Comparison of ENCODE assay signal across 20 cellular contexts in genomic region chr12:118398878-118399277, GRCh38. TPM values are rescaled to one million over a fixed set of nuclear protein-coding genes. Genes with fewer than 3 reads are reported as not detected.
A peak's percentile ranks its signal among the peaks of the same experiment; 100 is the strongest.
DNase-seq lines count a peak whose midpoint lies in the region; ATAC-seq and TF ChIP-seq lines count a peak whose summit lies in the region.
"Had no signal": no experiment of that assay in that cellular context is flagged by ENCODE, and none has a peak within 500 bp of the region (broad histone marks: within the 10 kb centered on the region; RNA-seq: fewer than 3 reads in every experiment).

No MANE protein-coding gene starts in this region.

- no peak for DNase-seq in activated T-cell treated with anti-CD3 and anti-CD28 coated beads, Interleukin-2, amount 50 U/mL, for 24 hours
- no peak for DNase-seq in activated T-cell treated with anti-CD3 and anti-CD28 coated beads, Interleukin-2, amount 50 U/mL, for 4 hours
- DNase-seq in NOMO-1 (lab: John Stamatoyannopoulos, UW; ENCODE audit: unreplicated experiment in 2 of 2) (peak; percentile 21 to 22), upper lobe of right lung (no peak), endodermal cell (no peak), T-helper 9 cell (no peak)
- DNase-seq: dermis blood vessel endothelial cell; gastrocnemius medialis; kidney glomerular epithelial cell; NCI-H1048; stimulated activated CD4-positive, alpha-beta T cell treated with anti-CD3 and anti-CD28 coated beads, Interleukin-1b, Interleukin-23, amount 100 ng/mL, for 48 hours; stimulated activated naive CD8-positive, alpha-beta T cell treated with anti-CD3 and anti-CD28 coated beads, Interleukin-15, Interleukin-2, amounts not matched to agents 100 U/mL and 50 U/mL, for 24 hours; T-helper 2 cell; transverse colon had no signal

- H3K4me1 ChIP-seq in upper lobe of right lung (no peaks in the 10 kb centered on the region), endodermal cell (ENCODE audit: control insufficient read depth, insufficient read depth, low read length) (no peaks in the 10 kb centered on the region)
- H3K4me1 ChIP-seq: breast epithelium had no signal

- TF ChIP-seq CTCF in upper lobe of right lung (IDR thresholded peaks at IDR 0.05) (no peak), endodermal cell (conservative IDR thresholded peaks at IDR 0.05) (no peak)

- no peak for ATAC-seq in activated T-cell treated with anti-CD3 and anti-CD28 coated beads, Interleukin-2, amount 50 U/mL, for 4 hours
- ATAC-seq in upper lobe of right lung (peak; percentile 82), HG03025 (IDR thresholded peaks at IDR 0.05; ENCODE audit: low FRiP score, unreplicated experiment) (no peak)
- ATAC-seq: gastrocnemius medialis; GM12878; Right ventricle myocardium inferior; stimulated activated naive CD8-positive, alpha-beta T cell treated with anti-CD3 and anti-CD28 coated beads, Interleukin-15, Interleukin-2, amounts not matched to agents 100 U/mL and 50 U/mL, for 24 hours had no signal

- H3K27ac Mint-ChIP-seq in activated T-cell treated with anti-CD3 and anti-CD28 coated beads, Interleukin-2, amount 50 U/mL, for 24 hours: peak overlapping the region; percentile 27
- H3K27ac Mint-ChIP-seq in dendritic cell treated with granulocyte-macrophage colony-stimulating factor and Interleukin-4, amounts not matched to agents 40 ng/mL and 50 ng/mL, for 4 days: peak overlapping the region; percentile 55
- no peak overlapping the region for H3K27ac Mint-ChIP-seq in endodermal cell
- H3K27ac Mint-ChIP-seq: memory B cell had no signal

- WGBS in endodermal cell (ENCODE audit: insufficient coverage in 1 of 2, insufficient read length in 1 of 2), 2 experiments: 91 to 96% methylated on average over 5 to 6 of the region's 6 CpGs

- no peaks in the 10 kb centered on the region for H3K4me1 Mint-ChIP-seq in activated T-cell treated with anti-CD3 and anti-CD28 coated beads, Interleukin-2, amount 50 U/mL, for 24 hours (ENCODE audit: low read depth)
- no peaks in the 10 kb centered on the region for H3K4me1 Mint-ChIP-seq in activated T-cell treated with anti-CD3 and anti-CD28 coated beads, Interleukin-2, amount 50 U/mL, for 4 hours (ENCODE audit: low read depth)
- peaks cover 11% of the 10 kb centered on the region for H3K4me1 Mint-ChIP-seq in dendritic cell treated with granulocyte-macrophage colony-stimulating factor and Interleukin-4, amounts not matched to agents 40 ng/mL and 50 ng/mL, for 4 days (ENCODE audit: low read depth)
- no peaks in the 10 kb centered on the region for H3K4me1 Mint-ChIP-seq in endodermal cell
- H3K4me1 Mint-ChIP-seq: memory B cell had no signal

- H3K9ac ChIP-seq in endodermal cell (ENCODE audit: extremely low read depth, low read length, poor library complexity, severe bottlenecking): no peak overlapping the region

- H3K27me3 Mint-ChIP-seq in activated T-cell treated with anti-CD3 and anti-CD28 coated beads, Interleukin-2, amount 50 U/mL, for 24 hours: no peaks in the 10 kb centered on the region
- H3K27me3 Mint-ChIP-seq in activated T-cell treated with anti-CD3 and anti-CD28 coated beads, Interleukin-2, amount 50 U/mL, for 4 hours (ENCODE audit: low read depth): no peaks in the 10 kb centered on the region
- no peaks in the 10 kb centered on the region for H3K27me3 Mint-ChIP-seq in dendritic cell treated with granulocyte-macrophage colony-stimulating factor and Interleukin-4, amounts not matched to agents 40 ng/mL and 50 ng/mL, for 4 days
- H3K27me3 Mint-ChIP-seq in endodermal cell (ENCODE audit: insufficient read depth): no peaks in the 10 kb centered on the region
- H3K27me3 Mint-ChIP-seq: memory B cell had no signal

- intact Hi-C loops in dendritic cell treated with granulocyte-macrophage colony-stimulating factor and Interleukin-4, amounts not matched to agents 40 ng/mL and 50 ng/mL, for 4 days (cut with micrococcal nuclease): no loop called here
- intact Hi-C loops in upper lobe of right lung (cut with DNase I): no loop called here

- H3K36me3 ChIP-seq in upper lobe of right lung: peaks cover 90% of the 10 kb centered on the region
- peaks cover 74% of the 10 kb centered on the region for H3K36me3 ChIP-seq in endodermal cell (ENCODE audit: control insufficient read depth, insufficient read depth, low read length)

- H3K4me3 ChIP-seq in upper lobe of right lung (no peak overlapping the region), endodermal cell (ENCODE audit: low read length) (no peak overlapping the region)
- H3K4me3 ChIP-seq: breast epithelium, gastrocnemius medialis, GM12878, transverse colon had no signal

- H3K4me3 Mint-ChIP-seq in activated T-cell treated with anti-CD3 and anti-CD28 coated beads, Interleukin-2, amount 50 U/mL, for 24 hours: no peak overlapping the region
- H3K4me3 Mint-ChIP-seq in activated T-cell treated with anti-CD3 and anti-CD28 coated beads, Interleukin-2, amount 50 U/mL, for 4 hours: no peak overlapping the region
- H3K4me3 Mint-ChIP-seq in dendritic cell treated with granulocyte-macrophage colony-stimulating factor and Interleukin-4, amounts not matched to agents 40 ng/mL and 50 ng/mL, for 4 days: no peak overlapping the region
- H3K4me3 Mint-ChIP-seq in endodermal cell: no peak overlapping the region
- H3K4me3 Mint-ChIP-seq: memory B cell had no signal

- peaks cover 93% of the 10 kb centered on the region for H3K36me3 Mint-ChIP-seq in activated T-cell treated with anti-CD3 and anti-CD28 coated beads, Interleukin-2, amount 50 U/mL, for 24 hours (ENCODE audit: low read depth)
- H3K36me3 Mint-ChIP-seq in activated T-cell treated with anti-CD3 and anti-CD28 coated beads, Interleukin-2, amount 50 U/mL, for 4 hours (ENCODE audit: insufficient read depth): peaks cover 40% of the 10 kb centered on the region
- H3K36me3 Mint-ChIP-seq in dendritic cell treated with granulocyte-macrophage colony-stimulating factor and Interleukin-4, amounts not matched to agents 40 ng/mL and 50 ng/mL, for 4 days (ENCODE audit: low read depth): peaks cover 91% of the 10 kb centered on the region
- H3K36me3 Mint-ChIP-seq in endodermal cell (ENCODE audit: low read depth): peaks cover 76% of the 10 kb centered on the region

- H3K27ac ChIP-seq in upper lobe of right lung (no peak overlapping the region), endodermal cell (ENCODE audit: low read depth, low read length) (no peak overlapping the region)
- H3K27ac ChIP-seq: breast epithelium, gastrocnemius medialis had no signal

- no peaks in the 10 kb centered on the region for H3K9me3 Mint-ChIP-seq in activated T-cell treated with anti-CD3 and anti-CD28 coated beads, Interleukin-2, amount 50 U/mL, for 24 hours
- no peaks in the 10 kb centered on the region for H3K9me3 Mint-ChIP-seq in activated T-cell treated with anti-CD3 and anti-CD28 coated beads, Interleukin-2, amount 50 U/mL, for 4 hours
- no peaks in the 10 kb centered on the region for H3K9me3 Mint-ChIP-seq in dendritic cell treated with granulocyte-macrophage colony-stimulating factor and Interleukin-4, amounts not matched to agents 40 ng/mL and 50 ng/mL, for 4 days
- no peaks in the 10 kb centered on the region for H3K9me3 Mint-ChIP-seq in endodermal cell
- H3K9me3 Mint-ChIP-seq: memory B cell had no signal

- H3K9me3 ChIP-seq in upper lobe of right lung (no peaks in the 10 kb centered on the region), endodermal cell (ENCODE audit: control insufficient read depth, low read length) (no peaks in the 10 kb centered on the region)
- H3K9me3 ChIP-seq: breast epithelium, gastrocnemius medialis, transverse colon had no signal

- H3K27me3 ChIP-seq in upper lobe of right lung: no peaks in the 10 kb centered on the region
- H3K27me3 ChIP-seq in endodermal cell (ENCODE audit: control insufficient read depth, insufficient read depth, low read length, poor library complexity, severe bottlenecking): no peaks in the 10 kb centered on the region
- H3K27me3 ChIP-seq: breast epithelium, gastrocnemius medialis, transverse colon had no signal

RNA-seq across cellular contexts. Expression of gene SUDS3, which starts 22.5 kb away (rescaled TPM):
- total RNA-seq in activated T-cell treated with anti-CD3 and anti-CD28 coated beads, Interleukin-2, amount 50 U/mL, for 4 hours: 10 to 100 TPM; 20.5 to 22.8 (median 21.0) TPM
- total RNA-seq in upper lobe of right lung (28.8 TPM), endodermal cell (10 to 100 TPM; 51.4 to 57.9 TPM)
- polyA plus RNA-seq in endodermal cell (2013, experiment 1 of 2): 29.2 TPM
- polyA plus RNA-seq in endodermal cell (2013, experiment 2 of 2): 27.8 TPM

RNA-seq across cellular contexts. Expression of gene TAOK3, which starts 26.2 kb away (rescaled TPM):
- total RNA-seq in activated T-cell treated with anti-CD3 and anti-CD28 coated beads, Interleukin-2, amount 50 U/mL, for 4 hours: 10 to 100 TPM; 39.8 to 46.5 (median 43.9) TPM
- total RNA-seq in upper lobe of right lung (64.1 TPM), endodermal cell (10 to 100 TPM; 33.4 to 40.6 TPM)
- polyA plus RNA-seq in endodermal cell (2013, experiment 1 of 2): 12.6 TPM
- polyA plus RNA-seq in endodermal cell (2013, experiment 2 of 2): 11.7 TPM

Comparison
In these comparisons a context has a peak if more than half of its experiments do, and no peak if none do; other contexts are left out.
1. DNase-seq: peak in NOMO-1 (2 of 2); none in activated T-cell treated with anti-CD3 and anti-CD28 coated beads, Interleukin-2, amount 50 U/mL, for 24 hours (single experiment), activated T-cell treated with anti-CD3 and anti-CD28 coated beads, Interleukin-2, amount 50 U/mL, for 4 hours (single experiment), upper lobe of right lung (single experiment), endodermal cell (single experiment) and T-helper 9 cell (single experiment).